17 cellular contexts compared by ENCODE assay signal in genomic region chr1:157596384-157596783, GRCh38. TPM values are rescaled to one million over a fixed set of nuclear protein-coding genes. Genes with fewer than 3 reads are reported as not detected.
DNase-seq lines count a peak whose midpoint lies in the region; ATAC-seq, FAIRE-seq and TF ChIP-seq lines count a peak whose summit lies in the region.
"Had no signal": no experiment of that assay in that cellular context is flagged by ENCODE, and none has a peak within 500 bp of the region (broad histone marks: within the 10 kb centered on the region; RNA-seq: fewer than 3 reads in every experiment).

No MANE protein-coding gene starts in this region.

- BruUV-seq in OCI-LY7 (replicated peaks; lab: Mats Ljungman, UMichigan): no TSS peak

- CTCF ChIA-PET in OCI-LY7 (lab: Charles Lee; ENCODE audit: unreplicated experiment): no interaction called here

- FAIRE-seq in pancreas (lab: Jason Lieb, UNC): no peak
- FAIRE-seq: keratinocyte had no signal

- H3K4me2 ChIP-seq in OCI-LY7 (ENCODE audit: low read length): peak overlapping the region; percentile 71

- H3K4me3 ChIP-seq in OCI-LY7 (ENCODE audit: low read depth, low read length, poor library complexity, severe bottlenecking): no peak overlapping the region
- no peak overlapping the region for H3K4me3 ChIP-seq in pancreas
- H3K4me3 ChIP-seq: body of pancreas, Peyer's patch had no signal

- DNase-seq in GM13977 (ENCODE audit: low spot score): peak; percentile 20
- no peak for DNase-seq in OCI-LY7 (ENCODE audit: low spot score)
- DNase-seq in pancreas: no peak
- DNase-seq in SW 1271 (lab: John Stamatoyannopoulos, UW): no peak
- DNase-seq in NCI-H2029 treated with DMSO at 0.1 percent for 48 hours (lab: John Stamatoyannopoulos, UW): no peak
- DNase-seq: activated CD4-positive, alpha-beta T cell treated with anti-CD3 and anti-CD28 coated beads, Interleukin-2, amount 50 U/mL, for 4 hours; body of pancreas; effector memory CD4-positive, alpha-beta T cell; NCI-H446; Peyer's patch; stimulated activated CD4-positive, alpha-beta T cell treated with anti-CD3 and anti-CD28 coated beads, Interleukin-2, amount 100 ng/mL, for 24 hours; T-helper 17 cell had no signal

- no peaks in the 10 kb centered on the region for H3K9me3 ChIP-seq in OCI-LY7 (ENCODE audit: low read length)
- H3K9me3 ChIP-seq in pancreas: no peaks in the 10 kb centered on the region
- H3K9me3 ChIP-seq: body of pancreas, Peyer's patch had no signal

- H3K27ac ChIP-seq in OCI-LY7 (ENCODE audit: low read depth, low read length, poor library complexity, severe bottlenecking) (no peak overlapping the region), pancreas (no peak overlapping the region)
- H3K27ac ChIP-seq: body of pancreas, Peyer's patch had no signal

- H2AFZ ChIP-seq in OCI-LY7 (ENCODE audit: low read length): no peak overlapping the region

- intact Hi-C loops in OCI-LY7 (cut with micrococcal nuclease; ENCODE audit: unreplicated experiment) (no loop called here), pancreas (cut with DNase I) (no loop called here)

- ATAC-seq in GM21423 (IDR thresholded peaks at IDR 0.05; ENCODE audit: unreplicated experiment): peak; percentile 41
- peak; percentile 46 for ATAC-seq in HG03039 (IDR thresholded peaks at IDR 0.05; ENCODE audit: unreplicated experiment)
- no peak for ATAC-seq in GM18873 (IDR thresholded peaks at IDR 0.05; ENCODE audit: low FRiP score, unreplicated experiment)
- ATAC-seq in pancreas: no peak
- ATAC-seq: body of pancreas, T-helper 17 cell had no signal

- H3K4me1 ChIP-seq in OCI-LY7 (ENCODE audit: insufficient read depth, low read length, poor library complexity, severe bottlenecking): peaks cover 58% of the 10 kb centered on the region
- H3K4me1 ChIP-seq in pancreas: no peaks in the 10 kb centered on the region
- H3K4me1 ChIP-seq: body of pancreas had no signal

- no peaks in the 10 kb centered on the region for H3K79me2 ChIP-seq in OCI-LY7 (ENCODE audit: insufficient read depth, low read depth, low read length)

- H3K36me3 ChIP-seq in OCI-LY7 (ENCODE audit: insufficient read depth, low read length) (no peaks in the 10 kb centered on the region), pancreas (no peaks in the 10 kb centered on the region)
- H3K36me3 ChIP-seq: Peyer's patch had no signal

- in situ Hi-C loops in GM13977 (cut with MboI; ENCODE audit: low pct_unique_long_range_greater_than_20kb, low sequenced_read_pairs, unreplicated experiment): loop anchor here (25.0 kb wide), 1 partner anchor 91 kb away; no protein-coding TSS in a partner anchor

- H3K27me3 ChIP-seq in pancreas: peaks cover 0 to 4% (median 0%) of the 10 kb centered on the region in 4 donors
- H3K27me3 ChIP-seq: body of pancreas, Peyer's patch had no signal

- TF ChIP-seq CTCF in GM13977 (IDR thresholded peaks at IDR 0.05; ENCODE audit: extremely low read depth, insufficient read depth, missing control alignments): no peak
- no peak for TF ChIP-seq CTCF in OCI-LY7 (conservative IDR thresholded peaks at IDR 0.05; ENCODE audit: low read length)
- no peak for TF ChIP-seq CTCF in pancreas (IDR thresholded peaks at IDR 0.05)

- WGBS in pancreas, 2 donors: 66 to 73% methylated on average over 6 of the region's 6 CpGs

- H4K20me1 ChIP-seq in OCI-LY7 (ENCODE audit: insufficient read depth, low read length): no peaks in the 10 kb centered on the region

- POLR2A ChIA-PET in OCI-LY7 (lab: Charles Lee): interaction anchor here (0.8 to 1.5 kb wide), 2 partner anchors 8 to 20 kb away, joined by 3 to 6 read pairs; no protein-coding TSS in a partner anchor

- H3K9me2 ChIP-seq in OCI-LY7 (ENCODE audit: insufficient read depth, low read length): no peaks in the 10 kb centered on the region

RNA-seq across cellular contexts. Expression of gene FCRL4, which starts 1.5 kb away (rescaled TPM):
- total RNA-seq in OCI-LY7 (2014; rRNA removed; shearing (Covaris generic)): not detected in 2 replicates
- not detected in 2 replicates for total RNA-seq in OCI-LY7 (2022)
- not detected for total RNA-seq in pancreas
- not detected for polyA plus RNA-seq in pancreas
- total RNA-seq: body of pancreas, M059J, T-helper 17 cell had no signal
- polyA plus RNA-seq: keratinocyte had no signal

RNA-seq across cellular contexts. Expression of gene FCRL5, which starts 44.1 kb away (rescaled TPM):
- total RNA-seq in OCI-LY7 (2014; rRNA removed; shearing (Covaris generic)): 64.6 and 73.5 TPM in 2 replicates
- 44.8 and 57.4 TPM in 2 replicates for total RNA-seq in OCI-LY7 (2022)
- total RNA-seq in pancreas: 1 to 10 TPM in 1 of 6 donors, under 1 TPM in 3, not detected in 2; 0.05 to 1.4 (median 0.10) TPM
- under 1 TPM in 1 of 2 donors, not detected in 1; 0.02 TPM for polyA plus RNA-seq in pancreas
- total RNA-seq: M059J had no signal
- polyA plus RNA-seq: keratinocyte had no signal

Comparison
In these comparisons a context has a peak if more than half of its experiments do, and no peak if none do; other contexts are left out.
1. ATAC-seq: peak in GM21423 (single experiment) and HG03039 (single experiment); none in GM18873 (single experiment) and pancreas (0 of 4).
2. RNA of gene FCRL5, which starts 44.1 kb away (total RNA-seq): 44.8 to 73.5 TPM in OCI-LY7; 0.05 to 1.4 TPM in pancreas; every median in the first group is over 10 times any median in the second.